ENCODE assay signal across 1 cellular context in the genomic region with DNA sequence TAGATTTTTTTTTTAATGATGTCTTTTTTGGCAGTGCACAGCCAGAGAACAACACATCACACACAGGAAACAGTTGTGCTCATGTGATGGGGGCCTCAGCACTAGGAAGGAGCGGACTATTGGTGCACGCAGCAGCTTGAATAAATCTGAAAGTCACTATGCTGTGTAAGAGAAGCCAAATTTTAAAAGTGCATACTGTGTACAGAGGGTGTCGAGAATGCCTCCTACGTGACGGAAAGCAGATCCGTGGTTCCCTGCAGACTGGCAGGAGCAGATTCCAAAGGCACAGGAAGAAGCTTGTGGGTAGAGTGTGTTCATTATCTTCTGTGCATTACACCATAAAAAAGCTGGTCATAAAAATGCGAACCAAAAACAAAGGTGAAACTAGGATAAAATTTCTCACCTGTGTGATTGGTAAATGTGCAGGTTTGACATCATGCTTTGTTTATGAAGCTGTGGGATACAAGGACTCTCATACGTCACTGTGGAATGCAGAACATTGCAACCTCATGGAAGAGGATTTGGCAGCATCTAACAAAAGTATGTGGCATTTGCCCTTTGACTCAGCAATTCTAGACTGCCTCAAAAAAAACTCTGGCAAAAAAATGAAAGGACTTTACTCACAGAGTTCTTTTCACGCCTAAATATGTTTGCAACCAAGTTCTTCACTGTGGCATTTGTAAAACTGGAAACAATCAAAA.
TF ChIP-seq lines count a peak whose summit lies in the region.

No MANE protein-coding gene starts in this region.

TF ChIP-seq in liver, 16 proteins besides CTCF, POLR2A, EP300 and RAD21 (continued from another document):
- peak; percentile 42 for TF ChIP-seq REST (IDR thresholded peaks at IDR 0.05)
- TF ChIP-seq ATF3 (IDR thresholded peaks at IDR 0.05) = peak; percentile 36
- peak; percentile 81 to 89 for TF ChIP-seq HNF4A (conservative IDR thresholded peaks at IDR 0.05)
- TF ChIP-seq MAX (IDR thresholded peaks at IDR 0.05) = peak; percentile 47
- peak; percentile 33 for TF ChIP-seq HNF4G (IDR thresholded peaks at IDR 0.05)
- peak; percentile 77 for TF ChIP-seq NR2F2 (IDR thresholded peaks at IDR 0.05)
- peak; percentile 48 to 85 for TF ChIP-seq RXRA (IDR thresholded peaks at IDR 0.05)
TF ChIP-seq in liver: peak in this region for 14; not testable (repeated sequence) for 2.
